In genomic region chr7:110831450-110831849, GRCh38 we compare ENCODE assay signal across 18 cellular contexts.
"Had no signal": no experiment of that assay in that cellular context is flagged by ENCODE, and none has a peak within 500 bp of the region (broad histone marks: within the 10 kb centered on the region; RNA-seq: fewer than 3 reads in every experiment).

No MANE protein-coding gene starts in this region.

- DNase-seq: effector memory CD4-positive, alpha-beta T cell; foreskin fibroblast; glutamatergic neuron; mammary epithelial cell; naive thymus-derived CD8-positive, alpha-beta T cell; posterior cingulate gyrus; sigmoid colon; stimulated activated CD4-positive, alpha-beta T cell treated with anti-CD3 and anti-CD28 coated beads, Interleukin-2, amount 100 ng/mL, for 24 hours; stimulated activated CD4-positive, alpha-beta T cell treated with anti-CD3 and anti-CD28 coated beads, Interleukin-4, amount 100 ng/mL, for 4 hours; stimulated activated naive B cell treated with anti-CD40 and anti-IgM and Interleukin-4, amounts not matched to agents 10 μg/mL and 1 μg/mL and 100 μg/mL, for 72 hours; stimulated activated naive CD8-positive, alpha-beta T cell treated with anti-CD3 and anti-CD28 coated beads, Interleukin-15, amount 100 ng/mL, for 72 hours; substantia nigra had no signal

- H3K36me3 Mint-ChIP-seq: naive thymus-derived CD8-positive, alpha-beta T cell had no signal

- ATAC-seq: esophagus mucosa; gastroesophageal sphincter; naive thymus-derived CD8-positive, alpha-beta T cell; stimulated activated naive B cell treated with anti-CD40 and anti-IgM and Interleukin-4, amounts not matched to agents 10 μg/mL and 1 μg/mL and 100 μg/mL, for 72 hours; stimulated activated naive CD8-positive, alpha-beta T cell treated with anti-CD3 and anti-CD28 coated beads, Interleukin-15, amount 100 ng/mL, for 72 hours had no signal

- H3K4me1 Mint-ChIP-seq: stimulated activated naive B cell treated with anti-CD40 and anti-IgM and Interleukin-4, amounts not matched to agents 10 μg/mL and 1 μg/mL and 100 μg/mL, for 72 hours had no signal

- H3K4me3 Mint-ChIP-seq: naive thymus-derived CD8-positive, alpha-beta T cell; neural crest cell; stimulated activated naive B cell treated with anti-CD40 and anti-IgM and Interleukin-4, amounts not matched to agents 10 μg/mL and 1 μg/mL and 100 μg/mL, for 72 hours; stimulated activated naive CD8-positive, alpha-beta T cell treated with anti-CD3 and anti-CD28 coated beads, Interleukin-15, amount 100 ng/mL, for 72 hours; type B pancreatic cell had no signal

- H3K36me3 ChIP-seq: gastroesophageal sphincter, sigmoid colon, thoracic aorta had no signal

- H3K9me3 Mint-ChIP-seq: naive thymus-derived CD8-positive, alpha-beta T cell; neural crest cell; stimulated activated naive B cell treated with anti-CD40 and anti-IgM and Interleukin-4, amounts not matched to agents 10 μg/mL and 1 μg/mL and 100 μg/mL, for 72 hours; stimulated activated naive CD8-positive, alpha-beta T cell treated with anti-CD3 and anti-CD28 coated beads, Interleukin-15, amount 100 ng/mL, for 72 hours had no signal

- H3K27me3 Mint-ChIP-seq: naive thymus-derived CD8-positive, alpha-beta T cell; stimulated activated naive B cell treated with anti-CD40 and anti-IgM and Interleukin-4, amounts not matched to agents 10 μg/mL and 1 μg/mL and 100 μg/mL, for 72 hours; stimulated activated naive CD8-positive, alpha-beta T cell treated with anti-CD3 and anti-CD28 coated beads, Interleukin-15, amount 100 ng/mL, for 72 hours; type B pancreatic cell had no signal

- H3K4me3 ChIP-seq: gastroesophageal sphincter, sigmoid colon, skin epidermis, thoracic aorta had no signal

- H3K27ac ChIP-seq: gastroesophageal sphincter, sigmoid colon, skin epidermis had no signal

- H3K27ac Mint-ChIP-seq: stimulated activated naive B cell treated with anti-CD40 and anti-IgM and Interleukin-4, amounts not matched to agents 10 μg/mL and 1 μg/mL and 100 μg/mL, for 72 hours; stimulated activated naive CD8-positive, alpha-beta T cell treated with anti-CD3 and anti-CD28 coated beads, Interleukin-15, amount 100 ng/mL, for 72 hours had no signal

- H3K9me3 ChIP-seq: gastroesophageal sphincter, sigmoid colon, thoracic aorta had no signal

- H3K27me3 ChIP-seq: gastroesophageal sphincter, sigmoid colon had no signal
